In the genomic region with DNA sequence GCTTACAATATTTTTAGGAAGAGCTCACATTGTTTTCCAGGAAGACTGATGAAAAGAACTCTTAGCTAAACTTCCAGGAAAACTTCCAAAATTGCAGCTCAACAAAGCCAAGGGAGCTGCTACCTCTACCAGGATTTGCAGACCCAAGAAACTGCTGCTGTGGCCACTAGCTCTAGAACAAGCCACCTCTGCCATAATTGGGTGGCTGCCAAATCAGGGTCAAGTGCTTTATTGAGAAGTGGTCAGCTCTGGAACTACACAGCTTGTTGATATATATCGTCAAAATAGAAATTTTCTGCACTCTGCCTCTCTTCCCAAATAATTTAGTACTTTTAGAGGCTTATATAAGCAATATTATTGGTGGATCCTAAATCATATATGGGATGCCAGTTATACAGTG, we compare ENCODE assay signal across 1 cellular context.
TF ChIP-seq lines count a peak whose summit lies in the region.

No MANE protein-coding gene starts in this region.

TF ChIP-seq in endothelial cell of umbilical vein, 7 proteins besides CTCF, POLR2A, EP300 and RAD21:
- no peak for TF ChIP-seq EZH2 (IDR thresholded peaks at IDR 0.05; ENCODE audit: borderline replicate concordance, low read depth, low read length, severe bottlenecking)
- TF ChIP-seq FOS (IDR thresholded peaks at IDR 0.05; ENCODE audit: borderline replicate concordance, insufficient read depth, low read length): no peak
